Comparison of ENCODE assay signal across 1 cellular context in genomic region chr6:34236423-34237315, GRCh38.
TF ChIP-seq lines count a peak whose summit lies in the region.

HMGA1 (plus strand) TSS chr6:34236873; CDS start chr6:34240781, 3,908 bp downstream.

TF ChIP-seq in K562, 482 proteins besides CTCF, POLR2A, EP300 and RAD21 (continued from another document and continues in another):
- TF ChIP-seq, protein P1, sequence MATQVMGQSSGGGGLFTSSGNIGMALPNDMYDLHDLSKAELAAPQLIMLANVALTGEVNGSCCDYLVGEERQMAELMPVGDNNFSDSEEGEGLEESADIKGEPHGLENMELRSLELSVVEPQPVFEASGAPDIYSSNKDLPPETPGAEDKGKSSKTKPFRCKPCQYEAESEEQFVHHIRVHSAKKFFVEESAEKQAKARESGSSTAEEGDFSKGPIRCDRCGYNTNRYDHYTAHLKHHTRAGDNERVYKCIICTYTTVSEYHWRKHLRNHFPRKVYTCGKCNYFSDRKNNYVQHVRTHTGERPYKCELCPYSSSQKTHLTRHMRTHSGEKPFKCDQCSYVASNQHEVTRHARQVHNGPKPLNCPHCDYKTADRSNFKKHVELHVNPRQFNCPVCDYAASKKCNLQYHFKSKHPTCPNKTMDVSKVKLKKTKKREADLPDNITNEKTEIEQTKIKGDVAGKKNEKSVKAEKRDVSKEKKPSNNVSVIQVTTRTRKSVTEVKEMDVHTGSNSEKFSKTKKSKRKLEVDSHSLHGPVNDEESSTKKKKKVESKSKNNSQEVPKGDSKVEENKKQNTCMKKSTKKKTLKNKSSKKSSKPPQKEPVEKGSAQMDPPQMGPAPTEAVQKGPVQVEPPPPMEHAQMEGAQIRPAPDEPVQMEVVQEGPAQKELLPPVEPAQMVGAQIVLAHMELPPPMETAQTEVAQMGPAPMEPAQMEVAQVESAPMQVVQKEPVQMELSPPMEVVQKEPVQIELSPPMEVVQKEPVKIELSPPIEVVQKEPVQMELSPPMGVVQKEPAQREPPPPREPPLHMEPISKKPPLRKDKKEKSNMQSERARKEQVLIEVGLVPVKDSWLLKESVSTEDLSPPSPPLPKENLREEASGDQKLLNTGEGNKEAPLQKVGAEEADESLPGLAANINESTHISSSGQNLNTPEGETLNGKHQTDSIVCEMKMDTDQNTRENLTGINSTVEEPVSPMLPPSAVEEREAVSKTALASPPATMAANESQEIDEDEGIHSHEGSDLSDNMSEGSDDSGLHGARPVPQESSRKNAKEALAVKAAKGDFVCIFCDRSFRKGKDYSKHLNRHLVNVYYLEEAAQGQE (CRISPR knock-in tag; IDR thresholded peaks at IDR 0.05; ENCODE audit: low read depth), result peak; percentile 65; the same call in 1 of the 2 replicates
- TF ChIP-seq ZNF174 (CRISPR knock-in tag; IDR thresholded peaks at IDR 0.05), result no peak
- TF ChIP-seq HNRNPUL1 (IDR thresholded peaks at IDR 0.05; ENCODE audit: low read length), result 0 out of 2 replicates have a peak, but pooled peaks have one; percentile 40
- TF ChIP-seq ATF1 (CRISPR knock-in tag; IDR thresholded peaks at IDR 0.05), result no peak
- peak; percentile 90 for TF ChIP-seq ATF1 (tag; IDR thresholded peaks at IDR 0.05)
- TF ChIP-seq LARP7 (IDR thresholded peaks at IDR 0.05), result peak; percentile 62; the same call in 1 of the 2 replicates
- TF ChIP-seq ZNF77 (CRISPR knock-in tag; IDR thresholded peaks at IDR 0.05), result peak; percentile 75; the same call in 1 of the 2 replicates
- TF ChIP-seq, protein P2, sequence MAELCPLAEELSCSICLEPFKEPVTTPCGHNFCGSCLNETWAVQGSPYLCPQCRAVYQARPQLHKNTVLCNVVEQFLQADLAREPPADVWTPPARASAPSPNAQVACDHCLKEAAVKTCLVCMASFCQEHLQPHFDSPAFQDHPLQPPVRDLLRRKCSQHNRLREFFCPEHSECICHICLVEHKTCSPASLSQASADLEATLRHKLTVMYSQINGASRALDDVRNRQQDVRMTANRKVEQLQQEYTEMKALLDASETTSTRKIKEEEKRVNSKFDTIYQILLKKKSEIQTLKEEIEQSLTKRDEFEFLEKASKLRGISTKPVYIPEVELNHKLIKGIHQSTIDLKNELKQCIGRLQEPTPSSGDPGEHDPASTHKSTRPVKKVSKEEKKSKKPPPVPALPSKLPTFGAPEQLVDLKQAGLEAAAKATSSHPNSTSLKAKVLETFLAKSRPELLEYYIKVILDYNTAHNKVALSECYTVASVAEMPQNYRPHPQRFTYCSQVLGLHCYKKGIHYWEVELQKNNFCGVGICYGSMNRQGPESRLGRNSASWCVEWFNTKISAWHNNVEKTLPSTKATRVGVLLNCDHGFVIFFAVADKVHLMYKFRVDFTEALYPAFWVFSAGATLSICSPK (IDR thresholded peaks at IDR 0.05; ENCODE audit: borderline replicate concordance), result 0 out of 2 replicates have a peak, but pooled peaks have one; percentile 85
- no peak for TF ChIP-seq CREBBP (IDR thresholded peaks at IDR 0.05; ENCODE audit: low read depth, low read length)
- TF ChIP-seq CEBPG (CRISPR knock-in tag; IDR thresholded peaks at IDR 0.05), result no peak
- no peak for TF ChIP-seq CEBPG (tag; conservative IDR thresholded peaks at IDR 0.05 in 1 of 2, IDR thresholded peaks at IDR 0.05 in 1 of 2)
- TF ChIP-seq CHCHD3 (CRISPR knock-in tag; IDR thresholded peaks at IDR 0.05), result peak; percentile 41; the same call in 1 of the 2 replicates
- TF ChIP-seq ATF7 (IDR thresholded peaks at IDR 0.05), result peak; percentile 45; the same call in 1 of the 2 replicates
- TF ChIP-seq DLX4 (CRISPR knock-in tag; IDR thresholded peaks at IDR 0.05), result no peak
- TF ChIP-seq RBFOX2 (IDR thresholded peaks at IDR 0.05; ENCODE audit: low read depth, low read length), result peak; percentile 94
- TF ChIP-seq CTBP1 (IDR thresholded peaks at IDR 0.05; ENCODE audit: borderline replicate concordance), result peak; percentile 85
- no peak; the same call in 1 of the 2 replicates for TF ChIP-seq FOXM1 (IDR thresholded peaks at IDR 0.05; ENCODE audit: low read depth)
- TF ChIP-seq FOXM1 (CRISPR knock-in tag; IDR thresholded peaks at IDR 0.05; ENCODE audit: low read depth), result peak; percentile 41
- TF ChIP-seq ARID4B (CRISPR knock-in tag; IDR thresholded peaks at IDR 0.05), result peak; percentile 56; the same call in 1 of the 2 replicates
- no peak for TF ChIP-seq CHD1 (IDR thresholded peaks at IDR 0.05; ENCODE audit: low read length)
- TF ChIP-seq POLR2B (IDR thresholded peaks at IDR 0.05; ENCODE audit: low read depth, partially characterized antibody), result peak; percentile 99
- TF ChIP-seq BRD4 (IDR thresholded peaks at IDR 0.05), result peak; percentile 65; the same call in 1 of the 2 replicates
- peak; percentile 98 for TF ChIP-seq MEF2A (IDR thresholded peaks at IDR 0.05; ENCODE audit: control insufficient read depth, low read depth, low read length)
- TF ChIP-seq ATF3 (IDR thresholded peaks at IDR 0.05), result no peak
- no peak for TF ChIP-seq ATF3 (CRISPR knock-in tag; conservative IDR thresholded peaks at IDR 0.05)
- peak; percentile 84 for TF ChIP-seq E2F3 (CRISPR knock-in tag; IDR thresholded peaks at IDR 0.05)
- TF ChIP-seq FOXA1 (IDR thresholded peaks at IDR 0.05; ENCODE audit: borderline replicate concordance), result no peak
- TF ChIP-seq SMARCA5 (IDR thresholded peaks at IDR 0.05), result peak; percentile 27; the same call in 1 of the 2 replicates
- TF ChIP-seq CCNT2 (IDR thresholded peaks at IDR 0.05; ENCODE audit: borderline replicate concordance, extremely low read depth, insufficient read length, low read depth, low read length), result peak; percentile 94
- peak; percentile 83; the same call in 1 of the 2 replicates for TF ChIP-seq HBP1 (CRISPR knock-in tag; IDR thresholded peaks at IDR 0.05)
- TF ChIP-seq PML (IDR thresholded peaks at IDR 0.05; ENCODE audit: low read length), result peak; percentile 96
- 0 out of 2 replicates have a peak, but pooled peaks have one; percentile 23 for TF ChIP-seq ZBTB40 (IDR thresholded peaks at IDR 0.05)
- TF ChIP-seq ZBTB40 (CRISPR knock-in tag; IDR thresholded peaks at IDR 0.05), result no peak
- no peak for TF ChIP-seq RBM15 (IDR thresholded peaks at IDR 0.05; ENCODE audit: insufficient read depth, low read length)
- TF ChIP-seq FIP1L1 (IDR thresholded peaks at IDR 0.05; ENCODE audit: low read depth, low read length, poor library complexity, severe bottlenecking), result peak; percentile 98
